Comparison of ENCODE assay signal across 7 cellular contexts in the genomic region with DNA sequence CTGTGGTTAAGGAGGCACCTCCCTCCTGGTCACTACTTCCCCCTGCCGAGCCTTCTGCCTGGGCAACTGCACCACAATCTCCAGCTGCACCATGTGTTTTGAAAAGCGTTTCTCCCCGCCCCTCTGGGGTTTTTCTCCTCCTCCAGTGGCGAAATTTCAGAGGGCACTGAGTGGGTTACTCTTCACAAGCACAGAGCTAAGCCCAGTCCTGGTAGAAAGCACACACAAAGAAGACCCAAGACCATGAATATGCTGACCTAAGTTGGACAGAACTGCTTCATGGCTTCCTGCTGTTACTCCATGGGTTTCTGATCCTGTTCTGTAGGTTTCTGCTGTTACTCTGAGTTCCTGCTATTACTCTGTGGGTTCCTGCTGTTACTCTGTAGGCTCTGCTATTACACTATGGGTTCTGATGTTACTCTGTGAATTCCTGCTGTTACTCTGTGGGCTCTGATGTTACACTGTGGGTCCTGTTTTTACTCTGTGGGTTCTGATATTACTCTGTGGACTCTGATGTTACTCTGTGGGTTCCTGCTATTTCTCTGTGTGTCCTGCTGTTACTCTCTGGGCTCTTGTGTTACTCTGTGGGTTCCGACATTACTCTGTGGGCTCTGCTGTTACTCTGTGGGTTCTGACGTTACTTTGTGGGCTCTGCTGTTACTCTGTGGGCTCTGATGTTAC.
DNase-seq lines count a peak whose midpoint lies in the region; ATAC-seq, FAIRE-seq and TF ChIP-seq lines count a peak whose summit lies in the region.

No MANE protein-coding gene starts in this region.

- intact Hi-C loops in K562 (cut with micrococcal nuclease) = no loop called here

- in situ Hi-C loops in K562 (cut with MboI) = no loop called here

- POLR2A ChIA-PET in K562 (lab: Yijun Ruan, JAX) = no interaction called here

- CTCF ChIA-PET in K562 (lab: Yijun Ruan, JAX; ENCODE audit: low intra/inter-chr PET ratio) = no interaction called here

- H3K27ac ChIP-seq in MM.1S (ENCODE audit: low read length) (peak overlapping the region; percentile 60; the same call in 1 of the 2 replicates), K562 (ENCODE audit: extremely low read depth, low read depth, low read length) (no peak overlapping the region), muscle layer of duodenum (ENCODE audit: low read length) (peak overlapping the region; percentile 66)
- no peak overlapping the region for H3K27ac ChIP-seq in effector memory CD4-positive, alpha-beta T cell (ENCODE audit: insufficient read depth, low read length, poor library complexity, severe bottlenecking)

- no peak for TF ChIP-seq EP300 in K562 (IDR thresholded peaks at IDR 0.05; ENCODE audit: low read length)

- H3K4me3 Mint-ChIP-seq in nephron progenitor cell = no peak overlapping the region

- BruUV-seq in K562 (replicated peaks; lab: Mats Ljungman, UMichigan) = no TSS peak

- H3K36me3 Mint-ChIP-seq in nephron progenitor cell (ENCODE audit: low read depth) = no peaks in the 10 kb centered on the region

- peaks cover 4% of the 10 kb centered on the region for H3K9me3 Mint-ChIP-seq in nephron progenitor cell

- H3K27me3 ChIP-seq in MM.1S (replicated peaks; ENCODE audit: insufficient read depth, low read length) (no peaks in the 10 kb centered on the region), K562 (ENCODE audit: control insufficient read depth in 2 of 2, insufficient read depth in 2 of 2, low read length in 2 of 2) (no peaks in the 10 kb centered on the region), muscle layer of duodenum (ENCODE audit: low read depth, low read length) (no peaks in the 10 kb centered on the region)
- no peaks in the 10 kb centered on the region for H3K27me3 ChIP-seq in effector memory CD4-positive, alpha-beta T cell (replicated peaks; ENCODE audit: control insufficient read depth, insufficient read depth, low read length, poor library complexity, severe bottlenecking)

- peaks cover 10% of the 10 kb centered on the region; the same call in 1 of the 2 replicates for H3F3A ChIP-seq in MM.1S (ENCODE audit: insufficient read depth, low read length)

- peaks cover 22% of the 10 kb centered on the region for H3K79me2 ChIP-seq in MM.1S (ENCODE audit: low read length)
- no peaks in the 10 kb centered on the region; the same call in 1 of the 3 replicates for H3K79me2 ChIP-seq in K562 (ENCODE audit: control insufficient read depth, insufficient read depth, low read length)

- H3K9me3 ChIP-seq in MM.1S (replicated peaks; ENCODE audit: insufficient read depth, low read length) (no peaks in the 10 kb centered on the region), K562 (replicated peaks; ENCODE audit: control insufficient read depth, insufficient read depth, low read depth, low read length) (no peaks in the 10 kb centered on the region), muscle layer of duodenum (ENCODE audit: control insufficient read depth in 1 of 2, low read length in 2 of 2) (no peaks in the 10 kb centered on the region)
- no peaks in the 10 kb centered on the region for H3K9me3 ChIP-seq in effector memory CD4-positive, alpha-beta T cell (ENCODE audit: control insufficient read depth, low read length)

- H3K4me2 ChIP-seq in MM.1S (ENCODE audit: low read depth, low read length) (peak overlapping the region; percentile 96), K562 (ENCODE audit: insufficient read depth, low read length) (no peak overlapping the region)

- H3K9ac ChIP-seq in MM.1S (ENCODE audit: low read length) (peak overlapping the region; percentile 52), K562 (ENCODE audit: insufficient read depth in 1 of 2, low read depth in 2 of 2, low read length in 2 of 2) (peak overlapping the region in 1 of 2 experiments; percentile 31; a peak in 1 of 4 replicates)

- H3K4me3 ChIP-seq in MM.1S (ENCODE audit: low read length) (peak overlapping the region; percentile 45), K562 (no peak overlapping the region), muscle layer of duodenum (ENCODE audit: low read depth in 1 of 2, low read length in 2 of 2) (no peak overlapping the region)
- no peak overlapping the region for H3K4me3 ChIP-seq in effector memory CD4-positive, alpha-beta T cell (ENCODE audit: insufficient read depth, low read depth, low read length, poor library complexity, severe bottlenecking)

- H3K9me1 ChIP-seq in K562 (ENCODE audit: control insufficient read depth, insufficient read depth, low read length) = no peaks in the 10 kb centered on the region

- H4K20me1 ChIP-seq in MM.1S (ENCODE audit: insufficient read depth, low read length) (no peaks in the 10 kb centered on the region), K562 (replicated peaks; ENCODE audit: control insufficient read depth, insufficient read depth, low read length) (no peaks in the 10 kb centered on the region)

- TF ChIP-seq RAD21 in K562 (CRISPR knock-in tag; conservative IDR thresholded peaks at IDR 0.05 in 1 of 2, IDR thresholded peaks at IDR 0.05 in 1 of 2) = no peak

- no peak for TF ChIP-seq CTCF in MM.1S (IDR thresholded peaks at IDR 0.05; ENCODE audit: low read length)
- no peak for TF ChIP-seq CTCF in K562 (IDR thresholded peaks at IDR 0.05 in 2 of 3, conservative IDR thresholded peaks at IDR 0.05 in 1 of 3; ENCODE audit: insufficient read depth in 2 of 3, low read depth in 1 of 3, low read length in 3 of 3)
- TF ChIP-seq CTCF in nephron progenitor cell (IDR thresholded peaks at IDR 0.05) = no peak

- H3K4me1 Mint-ChIP-seq in nephron progenitor cell = peaks cover 5% of the 10 kb centered on the region

- no peak overlapping the region for H3K27ac Mint-ChIP-seq in nephron progenitor cell

- no peaks in the 10 kb centered on the region for H3K9me2 ChIP-seq in MM.1S (replicated peaks; ENCODE audit: insufficient read depth, low read length)

- H2AFZ ChIP-seq in MM.1S (ENCODE audit: low read length) = peak overlapping the region; percentile 82
- 0 out of 2 replicates have a peak overlapping the region, but pooled peaks have one; percentile 39 for H2AFZ ChIP-seq in K562 (ENCODE audit: low read depth, low read length)

- no peak for DNase-seq in GM19239 (ENCODE audit: insufficient read length, low spot score)
- peak; percentile 64 for DNase-seq in MM.1S
- DNase-seq in K562 (ENCODE audit: extremely low read depth in 1 of 4, low spot score in 3 of 4) = peak in 1 of 4 experiments; percentile 4
- no peak for DNase-seq in effector memory CD4-positive, alpha-beta T cell
- no peak for DNase-seq in nephron progenitor cell

- H3K4me1 ChIP-seq in MM.1S (ENCODE audit: low read length) (peaks cover 10% of the 10 kb centered on the region), K562 (replicated peaks in 1 of 2; ENCODE audit: control insufficient read depth in 2 of 2, insufficient read depth in 2 of 2, low read length in 2 of 2) (peaks cover 0 to 5% of the 10 kb centered on the region in 2 experiments; a peak in 4 of 5 replicates), muscle layer of duodenum (ENCODE audit: control insufficient read depth in 1 of 2, insufficient read depth in 2 of 2, low read length in 2 of 2) (peaks cover 0 to 4% of the 10 kb centered on the region in 2 donors)
- peaks cover 5% of the 10 kb centered on the region for H3K4me1 ChIP-seq in effector memory CD4-positive, alpha-beta T cell (ENCODE audit: control insufficient read depth, insufficient read depth, low read length, poor library complexity, severe bottlenecking)

- H3K27me3 Mint-ChIP-seq in nephron progenitor cell (ENCODE audit: low read depth, poor library complexity) = peaks cover 67% of the 10 kb centered on the region

- ATAC-seq in K562 (no peak; the same call in 2 of the 3 replicates), HG03280 (IDR thresholded peaks at IDR 0.05; ENCODE audit: unreplicated experiment) (no peak)

- WGBS in K562 (ENCODE audit: insufficient coverage, low coverage, missing lambda C conversion rate) = 16% methylated on average over 6 of the region's 6 CpGs

- H3K36me3 ChIP-seq in MM.1S (replicated peaks; ENCODE audit: insufficient read depth, low read length) (no peaks in the 10 kb centered on the region), K562 (ENCODE audit: control insufficient read depth, insufficient read depth, low read length) (no peaks in the 10 kb centered on the region), muscle layer of duodenum (ENCODE audit: control insufficient read depth in 1 of 2, insufficient read depth in 2 of 2, low read length in 2 of 2) (no peaks in the 10 kb centered on the region)
- H3K36me3 ChIP-seq in effector memory CD4-positive, alpha-beta T cell (ENCODE audit: control insufficient read depth, insufficient read depth, low read length) = no peaks in the 10 kb centered on the region

- FAIRE-seq in GM19239 (lab: Jason Lieb, UNC) = peak; percentile 42
- no peak for FAIRE-seq in K562 (lab: Jason Lieb, UNC)

- no peak for TF ChIP-seq POLR2A in K562 (conservative IDR thresholded peaks at IDR 0.05)

TF ChIP-seq in K562, 482 proteins besides CTCF, POLR2A, EP300 and RAD21 (continues in another document):
- TF ChIP-seq, protein P1, sequence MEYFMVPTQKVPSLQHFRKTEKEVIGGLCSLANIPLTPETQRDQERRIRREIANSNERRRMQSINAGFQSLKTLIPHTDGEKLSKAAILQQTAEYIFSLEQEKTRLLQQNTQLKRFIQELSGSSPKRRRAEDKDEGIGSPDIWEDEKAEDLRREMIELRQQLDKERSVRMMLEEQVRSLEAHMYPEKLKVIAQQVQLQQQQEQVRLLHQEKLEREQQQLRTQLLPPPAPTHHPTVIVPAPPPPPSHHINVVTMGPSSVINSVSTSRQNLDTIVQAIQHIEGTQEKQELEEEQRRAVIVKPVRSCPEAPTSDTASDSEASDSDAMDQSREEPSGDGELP (CRISPR knock-in tag; IDR thresholded peaks at IDR 0.05; ENCODE audit: borderline replicate concordance) = 0 out of 2 replicates have a peak, but pooled peaks have one; percentile 15
- TF ChIP-seq L3MBTL2 (IDR thresholded peaks at IDR 0.05) = 0 out of 2 replicates have a peak, but pooled peaks have one; percentile 12
- no peak for TF ChIP-seq ZNF699 (CRISPR knock-in tag; IDR thresholded peaks at IDR 0.05; ENCODE audit: insufficient replicate concordance)
- no peak for TF ChIP-seq ZNF75A (CRISPR knock-in tag; IDR thresholded peaks at IDR 0.05)
- no peak for TF ChIP-seq JUNB (CRISPR knock-in tag; conservative IDR thresholded peaks at IDR 0.05)
- no peak for TF ChIP-seq NFE2L1 (tag; IDR thresholded peaks at IDR 0.05; ENCODE audit: borderline replicate concordance, low read depth)
- TF ChIP-seq HDAC1 (IDR thresholded peaks at IDR 0.05) = no peak
- no peak for TF ChIP-seq NUFIP1 (IDR thresholded peaks at IDR 0.05; ENCODE audit: partially characterized antibody)

Comparison
In these comparisons a context has a peak if more than half of its experiments do, and no peak if none do; other contexts are left out.
1. H3K27ac ChIP-seq: peak in MM.1S (single experiment) and muscle layer of duodenum (single experiment); none in K562 (single experiment) and effector memory CD4-positive, alpha-beta T cell (single experiment).